26 cellular contexts compared by ENCODE assay signal in genomic region chr2:60517441-60517840, GRCh38. TPM values are rescaled to one million over a fixed set of nuclear protein-coding genes. Genes with fewer than 3 reads are reported as not detected.
DNase-seq lines count a peak whose midpoint lies in the region; ATAC-seq, FAIRE-seq and TF ChIP-seq lines count a peak whose summit lies in the region.
"Had no signal": no experiment of that assay in that cellular context is flagged by ENCODE, and none has a peak within 500 bp of the region (broad histone marks: within the 10 kb centered on the region; RNA-seq: fewer than 3 reads in every experiment).

No MANE protein-coding gene starts in this region.

- H3K4me3 ChIP-seq in BLaER1 (no peak overlapping the region), GM23338 (no peak overlapping the region), GM12878 (no peak overlapping the region), mesodermal cell (ENCODE audit: extremely low read depth, insufficient read depth, low read length, poor library complexity, severe bottlenecking) (no peak overlapping the region)
- H3K4me3 ChIP-seq in effector memory CD4-positive, alpha-beta T cell (ENCODE audit: insufficient read depth, low read depth, low read length, poor library complexity, severe bottlenecking) = no peak overlapping the region
- H3K4me3 ChIP-seq: breast epithelium, prostate gland, transverse colon had no signal

- TF ChIP-seq CTCF in GM23338 (conservative IDR thresholded peaks at IDR 0.05; ENCODE audit: low read depth in 2 of 2) = no peak
- no peak for TF ChIP-seq CTCF in GM12878 (IDR thresholded peaks at IDR 0.05 in 2 of 3, conservative IDR thresholded peaks at IDR 0.05 in 1 of 3; ENCODE audit: control insufficient read depth in 2 of 3, extremely low read depth in 1 of 3, insufficient read depth in 1 of 3, low read depth in 3 of 3, low read length in 3 of 3)

- H3K27ac ChIP-seq in BLaER1 (no peak overlapping the region), GM23338 (ENCODE audit: low read depth) (no peak overlapping the region), GM12878 (ENCODE audit: control insufficient read depth, insufficient read depth) (peak overlapping the region; percentile 87), mesodermal cell (ENCODE audit: low read depth, low read length, severe bottlenecking) (peak overlapping the region; percentile 83), caudate nucleus (ENCODE audit: low read depth, low read length) (no peak overlapping the region)
- no peak overlapping the region for H3K27ac ChIP-seq in effector memory CD4-positive, alpha-beta T cell (ENCODE audit: insufficient read depth, low read length, poor library complexity, severe bottlenecking)
- H3K27ac ChIP-seq: prostate gland had no signal

- H3K9me2 ChIP-seq in GM23338 (ENCODE audit: insufficient read depth) = 0 out of 2 replicates have a peak, but pooled peaks cover 3% of the 10 kb centered on the region

- H3K9ac ChIP-seq in BLaER1 = no peak overlapping the region
- no peak overlapping the region for H3K9ac ChIP-seq in GM12878 (ENCODE audit: control insufficient read depth, insufficient read depth, low read length)

- CTCF ChIA-PET in GM12878 (lab: Yijun Ruan, JAX) = interaction anchor here (0.6 to 1.8 kb wide), 4 partner anchors 33 to 93 kb away, joined by 3 read pairs; no protein-coding TSS in a partner anchor

- FAIRE-seq in GM12878 (lab: Jason Lieb, UNC) = no peak

- H3K36me3 ChIP-seq in BLaER1 = peaks cover 98% of the 10 kb centered on the region
- no peaks in the 10 kb centered on the region for H3K36me3 ChIP-seq in GM23338 (ENCODE audit: insufficient read depth)
- H3K36me3 ChIP-seq in GM12878 (ENCODE audit: control insufficient read depth in 2 of 2, insufficient read depth in 2 of 2, low read length in 1 of 2) = peaks cover 0 to 8% of the 10 kb centered on the region in 2 experiments; a peak in 1 of 4 replicates
- no peaks in the 10 kb centered on the region for H3K36me3 ChIP-seq in mesodermal cell (ENCODE audit: control insufficient read depth, insufficient read depth, low read length)
- no peaks in the 10 kb centered on the region for H3K36me3 ChIP-seq in effector memory CD4-positive, alpha-beta T cell (ENCODE audit: control insufficient read depth, insufficient read depth, low read length)
- H3K36me3 ChIP-seq: breast epithelium, prostate gland, transverse colon had no signal

- H3K4me1 Mint-ChIP-seq in GM23338 = peaks cover 82% of the 10 kb centered on the region

- TF ChIP-seq POLR2A in GM12878 (IDR thresholded peaks at IDR 0.05; ENCODE audit: low read depth, low read length) = no peak

- BruUV-seq in GM12878 (replicated peaks; lab: Mats Ljungman, UMichigan) = no TSS peak

- SMC1A ChIA-PET in GM12878 (lab: Charles Lee; ENCODE audit: uncharacterized antibody, unreplicated experiment) = interaction anchor here (1.1 to 1.8 kb wide), 2 partner anchors 11 to 64 kb away, joined by 3 to 4 read pairs; no protein-coding TSS in a partner anchor

- H3K4me1 ChIP-seq in BLaER1 (peaks cover 83% of the 10 kb centered on the region), GM23338 (ENCODE audit: insufficient read depth) (peaks cover 95% of the 10 kb centered on the region), GM12878 (ENCODE audit: control insufficient read depth, insufficient read depth, low read length) (peaks cover 76% of the 10 kb centered on the region), mesodermal cell (ENCODE audit: control insufficient read depth, insufficient read depth, low read length, poor library complexity, severe bottlenecking) (peaks cover 47% of the 10 kb centered on the region)
- no peaks in the 10 kb centered on the region for H3K4me1 ChIP-seq in effector memory CD4-positive, alpha-beta T cell (ENCODE audit: control insufficient read depth, insufficient read depth, low read length, poor library complexity, severe bottlenecking)
- H3K4me1 ChIP-seq: breast epithelium, prostate gland had no signal

- RAD21 ChIA-PET in GM12878 (lab: Charles Lee; ENCODE audit: unreplicated experiment) = interaction anchor here (1.1 kb wide), 1 partner anchor 206 kb away, joined by 3 read pairs; no protein-coding TSS in a partner anchor

- DNase-seq in GM23338 (ENCODE audit: low spot score) (no peak), GM12878 (ENCODE audit: low read depth, low spot score) (no peak), RKO (ENCODE audit: low spot score) (no peak), caudate nucleus (lab: John Stamatoyannopoulos, UW) (no peak), occipital lobe (lab: John Stamatoyannopoulos, UW) (no peak)
- DNase-seq in effector memory CD4-positive, alpha-beta T cell = no peak
- DNase-seq: activated CD4-positive, alpha-beta T cell treated with anti-CD3 and anti-CD28 coated beads for 1 hour; activated CD8-positive, alpha-beta T cell treated with anti-CD3 and anti-CD28 coated beads for 36 hours; amygdala; C1 segment of cervical spinal cord; COR-L47; GOT3; Karpas-422; NCI-H1417 treated with DMSO at 0.1 percent for 48 hours; NCI-H2029 treated with DMSO at 0.1 percent for 48 hours; NCI-H524 treated with DMSO at 0.1 percent for 48 hours; PC-3; T-helper 2 cell; transverse colon had no signal

- H3F3A ChIP-seq in GM23338 (replicated peaks; ENCODE audit: low read depth) = no peaks in the 10 kb centered on the region

- H3K9me3 Mint-ChIP-seq in GM23338 = no peaks in the 10 kb centered on the region
- H3K9me3 Mint-ChIP-seq: activated CD8-positive, alpha-beta T cell treated with anti-CD3 and anti-CD28 coated beads for 36 hours; activated naive CD4-positive, alpha-beta T cell treated with anti-CD3 and anti-CD28 coated beads, Interleukin-2, amount 50 U/mL, for 72 hours; stimulated activated effector memory CD8-positive, alpha-beta T cell treated with anti-CD3 and anti-CD28 coated beads, Interleukin-12 subunit alpha, Interleukin-12 subunit beta, amount 100 ng/mL, for 72 hours had no signal

- peaks cover 19% of the 10 kb centered on the region for H3K27me3 Mint-ChIP-seq in GM23338 (ENCODE audit: insufficient read depth, low read depth, poor library complexity)

- no peak overlapping the region for H3K4me3 Mint-ChIP-seq in GM23338
- H3K4me3 Mint-ChIP-seq: activated CD8-positive, alpha-beta T cell treated with anti-CD3 and anti-CD28 coated beads for 36 hours; stimulated activated effector memory CD8-positive, alpha-beta T cell treated with anti-CD3 and anti-CD28 coated beads, Interleukin-12 subunit alpha, Interleukin-12 subunit beta, amount 100 ng/mL, for 72 hours had no signal

- POLR2A ChIA-PET in GM12878 (lab: Charles Lee) = interaction anchor here (1.7 kb wide), 1 partner anchor 21 kb away, joined by 3 read pairs; no protein-coding TSS in a partner anchor

- intact Hi-C loops in GM12878 (cut with micrococcal nuclease; ENCODE audit: unreplicated experiment) = loop anchor here (2.0 kb wide), 1 partner anchor 71 kb away; no protein-coding TSS in a partner anchor

- no peak overlapping the region for H2AFZ ChIP-seq in GM23338
- no peak overlapping the region for H2AFZ ChIP-seq in GM12878 (ENCODE audit: control insufficient read depth, low read depth, low read length)

- H3K36me3 Mint-ChIP-seq in GM23338 (ENCODE audit: low read depth) = peaks cover 37% of the 10 kb centered on the region
- H3K36me3 Mint-ChIP-seq: activated naive CD4-positive, alpha-beta T cell treated with anti-CD3 and anti-CD28 coated beads, Interleukin-2, amount 50 U/mL, for 72 hours; stimulated activated effector memory CD8-positive, alpha-beta T cell treated with anti-CD3 and anti-CD28 coated beads, Interleukin-12 subunit alpha, Interleukin-12 subunit beta, amount 100 ng/mL, for 72 hours had no signal

- H3K4me2 ChIP-seq in BLaER1 (peak overlapping the region; percentile 29), GM23338 (peak overlapping the region; percentile 63), GM12878 (ENCODE audit: control insufficient read depth, insufficient read depth) (peak overlapping the region; percentile 35)

- H4K20me1 ChIP-seq in BLaER1 = peaks cover 100% of the 10 kb centered on the region
- H4K20me1 ChIP-seq in GM23338 (replicated peaks; ENCODE audit: insufficient read depth) = peaks cover 28% of the 10 kb centered on the region
- no peaks in the 10 kb centered on the region; the same call in 1 of the 2 replicates for H4K20me1 ChIP-seq in GM12878 (ENCODE audit: control insufficient read depth, insufficient read depth)

- H3K27ac Mint-ChIP-seq in GM23338 = no peak overlapping the region
- H3K27ac Mint-ChIP-seq: activated CD8-positive, alpha-beta T cell treated with anti-CD3 and anti-CD28 coated beads for 36 hours; activated naive CD4-positive, alpha-beta T cell treated with anti-CD3 and anti-CD28 coated beads, Interleukin-2, amount 50 U/mL, for 72 hours; stimulated activated effector memory CD8-positive, alpha-beta T cell treated with anti-CD3 and anti-CD28 coated beads, Interleukin-12 subunit alpha, Interleukin-12 subunit beta, amount 100 ng/mL, for 72 hours had no signal

- TF ChIP-seq RAD21 in GM12878 (IDR thresholded peaks at IDR 0.05; ENCODE audit: insufficient read depth, low read depth, low read length) = no peak

- no peak for TF ChIP-seq EP300 in GM12878 (IDR thresholded peaks at IDR 0.05; ENCODE audit: borderline replicate concordance in 1 of 2, control insufficient read depth in 1 of 2, low read depth in 2 of 2, low read length in 2 of 2)

- H3K9me3 ChIP-seq in BLaER1 = no peaks in the 10 kb centered on the region
- no peaks in the 10 kb centered on the region for H3K9me3 ChIP-seq in GM12878 (replicated peaks; ENCODE audit: control insufficient read depth, insufficient read depth, low read length)
- H3K9me3 ChIP-seq in mesodermal cell (ENCODE audit: control insufficient read depth, low read length) = no peaks in the 10 kb centered on the region
- no peaks in the 10 kb centered on the region for H3K9me3 ChIP-seq in effector memory CD4-positive, alpha-beta T cell (ENCODE audit: control insufficient read depth, low read length)
- H3K9me3 ChIP-seq: breast epithelium, prostate gland, transverse colon had no signal

- H3K27me3 ChIP-seq in BLaER1 (no peaks in the 10 kb centered on the region), GM23338 (ENCODE audit: insufficient read depth) (no peaks in the 10 kb centered on the region), GM12878 (replicated peaks in 1 of 2; ENCODE audit: control insufficient read depth in 2 of 2, insufficient read depth in 2 of 2, low read length in 1 of 2) (no peaks in the 10 kb centered on the region)
- no peaks in the 10 kb centered on the region for H3K27me3 ChIP-seq in effector memory CD4-positive, alpha-beta T cell (replicated peaks; ENCODE audit: control insufficient read depth, insufficient read depth, low read length, poor library complexity, severe bottlenecking)
- H3K27me3 ChIP-seq: breast epithelium, transverse colon had no signal

- H3K79me2 ChIP-seq in GM23338 (replicated peaks; ENCODE audit: insufficient read depth) (peaks cover 99% of the 10 kb centered on the region), GM12878 (ENCODE audit: control insufficient read depth, insufficient read depth, low read length) (peaks cover 88% of the 10 kb centered on the region)

- in situ Hi-C loops in GM12878 (cut with MboI) = no loop called here

- ATAC-seq in GM23338 = no peak
- no peak for ATAC-seq in GM12878
- ATAC-seq: activated CD8-positive, alpha-beta T cell treated with anti-CD3 and anti-CD28 coated beads for 36 hours; activated naive CD4-positive, alpha-beta T cell treated with anti-CD3 and anti-CD28 coated beads, Interleukin-2, amount 50 U/mL, for 72 hours; left lobe of liver; PC-3; stimulated activated effector memory CD8-positive, alpha-beta T cell treated with anti-CD3 and anti-CD28 coated beads, Interleukin-12 subunit alpha, Interleukin-12 subunit beta, amount 100 ng/mL, for 72 hours had no signal

- WGBS in GM12878 (ENCODE audit: insufficient coverage, insufficient replicate concordance, low lambda C conversion rate, missing lambda C conversion rate) = 81% methylated on average over 4 of the region's 4 CpGs
- 98 to 100% methylated on average over 2 to 4 of the region's 4 CpGs for WGBS in mesodermal cell (ENCODE audit: insufficient coverage in 2 of 2), 2 experiments

RNA-seq across cellular contexts. Expression of gene BCL11A, which starts 36.0 kb away (rescaled TPM):
- 49.2 and 57.5 TPM in 2 replicates for total RNA-seq in GM23338 (2014; rRNA removed; shearing (Covaris generic))
- 72.5 and 77.6 TPM in 2 replicates for polyA plus RNA-seq in GM23338 (2016; fragmentation: Nextera tagmentation; extraction: Ambion mirVana)
- total RNA-seq in GM12878 (2013; cell fraction: nucleolus; rRNA removed) = 2.6 and 3.2 TPM in 2 replicates
- total RNA-seq in GM12878 (2014; rRNA removed) = 12.6 and 13.2 TPM in 2 replicates
- 9.4 and 11.1 TPM in 2 replicates for total RNA-seq in GM12878 (2014; rRNA removed; fragmentation: Illumina TruSeq; extraction: Trizol)
- 22.7 and 26.6 TPM in 2 replicates for total RNA-seq in GM12878 (2021)
- polyA plus RNA-seq in GM12878 (2011; ENCODE audit: low read depth) = 13.7 TPM
- not detected in 2 replicates for polyA plus RNA-seq in GM12878 (2011; rRNA removed)
- not detected in 2 replicates for polyA plus RNA-seq in GM12878 (2011; cell fraction: cytosol; rRNA removed)
- polyA plus RNA-seq in GM12878 (2011; cell fraction: nucleus; rRNA removed) = not detected in 2 replicates
- polyA plus RNA-seq in GM12878 (2012) = 21.4 TPM in 2 replicates
- polyA plus RNA-seq in GM12878 (2014; fragmentation: Illumina TruSeq; extraction: Trizol) = 10.7 and 11.1 TPM in 2 replicates
- 10 to 100 TPM in 1 of 2 experiments, 1 to 10 TPM in 1; 9.0 to 11.2 TPM for polyA plus RNA-seq in GM12878 (2014; fragmentation: Nextera tagmentation; extraction: Ambion mirVana)
- 7.5 and 8.1 TPM in 2 replicates for polyA plus RNA-seq in GM12878 (2014; rRNA removed)
- polyA plus RNA-seq in GM12878 (2016; fragmentation: Nextera tagmentation; extraction: Ambion mirVana) = 1 to 10 TPM; 8.4 to 9.9 TPM
- not detected in 2 replicates for polyA minus RNA-seq in GM12878 (2011; rRNA and poly(A)+ RNA removed)
- not detected in 2 replicates for polyA minus RNA-seq in GM12878 (2011; cell fraction: cytosol; rRNA and poly(A)+ RNA removed)
- not detected in 2 replicates for polyA minus RNA-seq in GM12878 (2011; cell fraction: nucleus; rRNA and poly(A)+ RNA removed)
- 11.3 TPM for polyA plus RNA-seq in mesodermal cell (2013, experiment 1 of 2)
- polyA plus RNA-seq in mesodermal cell (2013, experiment 2 of 2) = 11.6 TPM
- 128 TPM for total RNA-seq in occipital lobe

Comparison
In these comparisons a context has a peak if more than half of its experiments do, and no peak if none do; other contexts are left out.
1. H3K27ac ChIP-seq: peak in GM12878 (single experiment) and mesodermal cell (single experiment); none in BLaER1 (single experiment), GM23338 (single experiment), caudate nucleus (single experiment) and effector memory CD4-positive, alpha-beta T cell (single experiment).
2. Peak in every context shown above with its lines, with median percentiles within 50 percentile points of each other: H3K4me2 ChIP-seq.